In the genomic region with DNA sequence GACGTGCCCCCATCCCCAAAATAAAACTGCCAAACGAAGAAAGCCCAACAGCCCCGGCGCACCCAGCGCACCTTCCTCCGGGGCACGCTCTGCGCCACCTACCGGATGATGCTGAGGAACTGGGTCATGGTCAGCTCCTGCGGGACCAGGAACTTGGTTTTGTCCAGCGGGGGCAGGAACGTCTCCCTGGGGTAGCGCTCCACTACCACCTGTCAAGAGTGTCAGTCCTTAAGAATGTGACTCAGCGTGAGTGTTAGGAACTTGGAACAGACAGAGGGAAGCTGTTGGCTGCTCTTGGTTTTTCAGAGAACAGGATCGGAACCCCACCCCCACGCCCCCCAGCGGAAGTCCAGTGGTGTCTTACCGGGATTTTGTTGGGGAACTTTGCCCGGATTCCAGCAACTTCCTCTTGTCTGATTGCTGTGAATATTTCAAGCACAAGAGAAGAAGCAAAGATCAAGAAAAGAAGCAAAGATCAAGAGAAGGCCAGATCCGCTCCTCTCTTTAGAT, we compare ENCODE assay signal across 1 cellular context.
TF ChIP-seq lines count a peak whose summit lies in the region.

No MANE protein-coding gene starts in this region.

TF ChIP-seq in K562, 482 proteins besides CTCF, POLR2A, EP300 and RAD21 (continued from another document and continues in another):
- no peak for TF ChIP-seq TFE3 (CRISPR knock-in tag; IDR thresholded peaks at IDR 0.05)
- TF ChIP-seq BRD4 (IDR thresholded peaks at IDR 0.05): no peak
- no peak for TF ChIP-seq TSHZ1 (CRISPR knock-in tag; IDR thresholded peaks at IDR 0.05)
- TF ChIP-seq HDAC3 (IDR thresholded peaks at IDR 0.05; ENCODE audit: borderline replicate concordance, partially characterized antibody): no peak
- peak in 1 of 2 experiments; percentile 69; a peak in 1 of 4 replicates for TF ChIP-seq HDAC1 (IDR thresholded peaks at IDR 0.05)
- peak; percentile 42 for TF ChIP-seq KAT2B (IDR thresholded peaks at IDR 0.05; ENCODE audit: low read depth, low read length)
- TF ChIP-seq KLF16 (IDR thresholded peaks at IDR 0.05): peak; percentile 85
- no peak for TF ChIP-seq ZNF696 (CRISPR knock-in tag; conservative IDR thresholded peaks at IDR 0.05)
- TF ChIP-seq HEY1 (CRISPR knock-in tag; IDR thresholded peaks at IDR 0.05; ENCODE audit: borderline replicate concordance): no peak
- TF ChIP-seq KAT8 (IDR thresholded peaks at IDR 0.05; ENCODE audit: low read depth): no peak
- no peak for TF ChIP-seq POLR2H (tag; IDR thresholded peaks at IDR 0.05; ENCODE audit: low read depth)
- no peak for TF ChIP-seq ZNF551 (CRISPR knock-in tag; IDR thresholded peaks at IDR 0.05)
- no peak for TF ChIP-seq ERF (CRISPR knock-in tag; IDR thresholded peaks at IDR 0.05)
- TF ChIP-seq, protein P1, sequence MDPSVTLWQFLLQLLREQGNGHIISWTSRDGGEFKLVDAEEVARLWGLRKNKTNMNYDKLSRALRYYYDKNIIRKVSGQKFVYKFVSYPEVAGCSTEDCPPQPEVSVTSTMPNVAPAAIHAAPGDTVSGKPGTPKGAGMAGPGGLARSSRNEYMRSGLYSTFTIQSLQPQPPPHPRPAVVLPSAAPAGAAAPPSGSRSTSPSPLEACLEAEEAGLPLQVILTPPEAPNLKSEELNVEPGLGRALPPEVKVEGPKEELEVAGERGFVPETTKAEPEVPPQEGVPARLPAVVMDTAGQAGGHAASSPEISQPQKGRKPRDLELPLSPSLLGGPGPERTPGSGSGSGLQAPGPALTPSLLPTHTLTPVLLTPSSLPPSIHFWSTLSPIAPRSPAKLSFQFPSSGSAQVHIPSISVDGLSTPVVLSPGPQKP (CRISPR knock-in tag; IDR thresholded peaks at IDR 0.05): no peak
- no peak for TF ChIP-seq NCOA4 (IDR thresholded peaks at IDR 0.05; ENCODE audit: partially characterized antibody)
- no peak for TF ChIP-seq PCBP2 (IDR thresholded peaks at IDR 0.05; ENCODE audit: low read depth, low read length, poor library complexity, severe bottlenecking)
- no peak for TF ChIP-seq ZC3H8 (IDR thresholded peaks at IDR 0.05)
- 0 out of 4 replicates have a peak, but pooled peaks of 1 of the 2 experiments have one; percentile 21 for TF ChIP-seq FOXK2 (conservative IDR thresholded peaks at IDR 0.05 in 1 of 2, IDR thresholded peaks at IDR 0.05 in 1 of 2; ENCODE audit: low read depth in 2 of 2)
- no peak for TF ChIP-seq ZBED1 (IDR thresholded peaks at IDR 0.05)
- TF ChIP-seq CREBBP (IDR thresholded peaks at IDR 0.05; ENCODE audit: low read depth, low read length): no peak
- TF ChIP-seq SPI1 (IDR thresholded peaks at IDR 0.05; ENCODE audit: borderline replicate concordance, low read depth, low read length): peak; percentile 58; the same call in 1 of the 2 replicates
- no peak for TF ChIP-seq IRF2 (CRISPR knock-in tag; IDR thresholded peaks at IDR 0.05)
- TF ChIP-seq SAP30 (IDR thresholded peaks at IDR 0.05; ENCODE audit: borderline replicate concordance, insufficient read depth, low read depth, low read length, poor library complexity, severe bottlenecking): peak; percentile 31
- peak; percentile 49; the same call in 1 of the 2 replicates for TF ChIP-seq ATF3 (IDR thresholded peaks at IDR 0.05)
- TF ChIP-seq ATF3 (CRISPR knock-in tag; conservative IDR thresholded peaks at IDR 0.05): no peak
- no peak for TF ChIP-seq POLR2B (IDR thresholded peaks at IDR 0.05; ENCODE audit: low read depth, partially characterized antibody)
- no peak for TF ChIP-seq ZBTB49 (CRISPR knock-in tag; IDR thresholded peaks at IDR 0.05; ENCODE audit: borderline replicate concordance)
- TF ChIP-seq, protein P2, sequence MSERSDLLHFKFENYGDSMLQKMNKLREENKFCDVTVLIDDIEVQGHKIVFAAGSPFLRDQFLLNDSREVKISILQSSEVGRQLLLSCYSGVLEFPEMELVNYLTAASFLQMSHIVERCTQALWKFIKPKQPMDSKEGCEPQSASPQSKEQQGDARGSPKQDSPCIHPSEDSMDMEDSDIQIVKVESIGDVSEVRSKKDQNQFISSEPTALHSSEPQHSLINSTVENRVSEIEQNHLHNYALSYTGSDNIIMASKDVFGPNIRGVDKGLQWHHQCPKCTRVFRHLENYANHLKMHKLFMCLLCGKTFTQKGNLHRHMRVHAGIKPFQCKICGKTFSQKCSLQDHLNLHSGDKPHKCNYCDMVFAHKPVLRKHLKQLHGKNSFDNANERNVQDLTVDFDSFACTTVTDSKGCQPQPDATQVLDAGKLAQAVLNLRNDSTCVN (CRISPR knock-in tag; IDR thresholded peaks at IDR 0.05): no peak
- no peak for TF ChIP-seq CHD2 (IDR thresholded peaks at IDR 0.05; ENCODE audit: low read depth, low read length)
- TF ChIP-seq, protein P3, sequence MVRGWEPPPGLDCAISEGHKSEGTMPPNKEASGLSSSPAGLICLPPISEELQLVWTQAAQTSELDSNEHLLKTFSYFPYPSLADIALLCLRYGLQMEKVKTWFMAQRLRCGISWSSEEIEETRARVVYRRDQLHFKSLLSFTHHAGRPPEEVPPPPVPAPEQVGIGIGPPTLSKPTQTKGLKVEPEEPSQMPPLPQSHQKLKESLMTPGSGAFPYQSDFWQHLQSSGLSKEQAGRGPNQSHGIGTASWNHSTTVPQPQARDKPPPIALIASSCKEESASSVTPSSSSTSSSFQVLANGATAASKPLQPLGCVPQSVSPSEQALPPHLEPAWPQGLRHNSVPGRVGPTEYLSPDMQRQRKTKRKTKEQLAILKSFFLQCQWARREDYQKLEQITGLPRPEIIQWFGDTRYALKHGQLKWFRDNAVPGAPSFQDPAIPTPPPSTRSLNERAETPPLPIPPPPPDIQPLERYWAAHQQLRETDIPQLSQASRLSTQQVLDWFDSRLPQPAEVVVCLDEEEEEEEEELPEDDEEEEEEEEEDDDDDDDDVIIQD (CRISPR knock-in tag; IDR thresholded peaks at IDR 0.05): no peak
- TF ChIP-seq, protein P4, sequence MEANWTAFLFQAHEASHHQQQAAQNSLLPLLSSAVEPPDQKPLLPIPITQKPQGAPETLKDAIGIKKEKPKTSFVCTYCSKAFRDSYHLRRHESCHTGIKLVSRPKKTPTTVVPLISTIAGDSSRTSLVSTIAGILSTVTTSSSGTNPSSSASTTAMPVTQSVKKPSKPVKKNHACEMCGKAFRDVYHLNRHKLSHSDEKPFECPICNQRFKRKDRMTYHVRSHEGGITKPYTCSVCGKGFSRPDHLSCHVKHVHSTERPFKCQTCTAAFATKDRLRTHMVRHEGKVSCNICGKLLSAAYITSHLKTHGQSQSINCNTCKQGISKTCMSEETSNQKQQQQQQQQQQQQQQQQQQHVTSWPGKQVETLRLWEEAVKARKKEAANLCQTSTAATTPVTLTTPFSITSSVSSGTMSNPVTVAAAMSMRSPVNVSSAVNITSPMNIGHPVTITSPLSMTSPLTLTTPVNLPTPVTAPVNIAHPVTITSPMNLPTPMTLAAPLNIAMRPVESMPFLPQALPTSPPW (CRISPR knock-in tag; IDR thresholded peaks at IDR 0.05): no peak; the same call in 1 of the 2 replicates
- TF ChIP-seq, protein P5, sequence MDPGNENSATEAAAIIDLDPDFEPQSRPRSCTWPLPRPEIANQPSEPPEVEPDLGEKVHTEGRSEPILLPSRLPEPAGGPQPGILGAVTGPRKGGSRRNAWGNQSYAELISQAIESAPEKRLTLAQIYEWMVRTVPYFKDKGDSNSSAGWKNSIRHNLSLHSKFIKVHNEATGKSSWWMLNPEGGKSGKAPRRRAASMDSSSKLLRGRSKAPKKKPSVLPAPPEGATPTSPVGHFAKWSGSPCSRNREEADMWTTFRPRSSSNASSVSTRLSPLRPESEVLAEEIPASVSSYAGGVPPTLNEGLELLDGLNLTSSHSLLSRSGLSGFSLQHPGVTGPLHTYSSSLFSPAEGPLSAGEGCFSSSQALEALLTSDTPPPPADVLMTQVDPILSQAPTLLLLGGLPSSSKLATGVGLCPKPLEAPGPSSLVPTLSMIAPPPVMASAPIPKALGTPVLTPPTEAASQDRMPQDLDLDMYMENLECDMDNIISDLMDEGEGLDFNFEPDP (CRISPR knock-in tag; IDR thresholded peaks at IDR 0.05): no peak
- TF ChIP-seq ZBTB2 (IDR thresholded peaks at IDR 0.05): no peak
- no peak for TF ChIP-seq NEUROD1 (IDR thresholded peaks at IDR 0.05; ENCODE audit: borderline replicate concordance, low read depth, low read length, partially characterized antibody)
- TF ChIP-seq MAFK (IDR thresholded peaks at IDR 0.05; ENCODE audit: low read length): peak; percentile 38
- TF ChIP-seq FUS (optimal IDR thresholded peaks at IDR 0.05; ENCODE audit: low read depth, low read length): no peak
- TF ChIP-seq SNIP1 (IDR thresholded peaks at IDR 0.05; ENCODE audit: low read depth): no peak
- TF ChIP-seq, protein P6, sequence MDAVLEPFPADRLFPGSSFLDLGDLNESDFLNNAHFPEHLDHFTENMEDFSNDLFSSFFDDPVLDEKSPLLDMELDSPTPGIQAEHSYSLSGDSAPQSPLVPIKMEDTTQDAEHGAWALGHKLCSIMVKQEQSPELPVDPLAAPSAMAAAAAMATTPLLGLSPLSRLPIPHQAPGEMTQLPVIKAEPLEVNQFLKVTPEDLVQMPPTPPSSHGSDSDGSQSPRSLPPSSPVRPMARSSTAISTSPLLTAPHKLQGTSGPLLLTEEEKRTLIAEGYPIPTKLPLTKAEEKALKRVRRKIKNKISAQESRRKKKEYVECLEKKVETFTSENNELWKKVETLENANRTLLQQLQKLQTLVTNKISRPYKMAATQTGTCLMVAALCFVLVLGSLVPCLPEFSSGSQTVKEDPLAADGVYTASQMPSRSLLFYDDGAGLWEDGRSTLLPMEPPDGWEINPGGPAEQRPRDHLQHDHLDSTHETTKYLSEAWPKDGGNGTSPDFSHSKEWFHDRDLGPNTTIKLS (IDR thresholded peaks at IDR 0.05; ENCODE audit: borderline replicate concordance, low read depth): 0 out of 2 replicates have a peak, but pooled peaks have one; percentile 49
- TF ChIP-seq MEF2D (tag; conservative IDR thresholded peaks at IDR 0.05; ENCODE audit: low read depth): no peak
- no peak for TF ChIP-seq ZNF445 (CRISPR knock-in tag; IDR thresholded peaks at IDR 0.05; ENCODE audit: low read depth)
- peak; percentile 84 for TF ChIP-seq HDAC2 (IDR thresholded peaks at IDR 0.05)
- peak; percentile 100 for TF ChIP-seq KLF13 (tag; IDR thresholded peaks at IDR 0.05; ENCODE audit: borderline replicate concordance, low read depth)
- TF ChIP-seq BMI1 (IDR thresholded peaks at IDR 0.05; ENCODE audit: low read length): no peak
